ENCODE assay signal across 16 cellular contexts in genomic region chr5:149420509-149421371, GRCh38. TPM values are rescaled to one million over a fixed set of nuclear protein-coding genes. Genes with fewer than 3 reads are reported as not detected.
A peak's percentile ranks its signal among the peaks of the same experiment; 100 is the strongest.
DNase-seq lines count a peak whose midpoint lies in the region; ATAC-seq and TF ChIP-seq lines count a peak whose summit lies in the region.
"Had no signal": no experiment of that assay in that cellular context is flagged by ENCODE, and none has a peak within 500 bp of the region (broad histone marks: within the 10 kb centered on the region; RNA-seq: fewer than 3 reads in every experiment).

No MANE protein-coding gene starts in this region.

- no peak overlapping the region for H3K4me3 Mint-ChIP-seq in MCF 10A (ENCODE audit: unreplicated experiment)
- H3K4me3 Mint-ChIP-seq: activated naive CD4-positive, alpha-beta T cell treated with anti-CD3 and anti-CD28 coated beads for 36 hours had no signal

- intact Hi-C loops in breast epithelium (cut with DNase I; ENCODE audit: low total_unique reads) = loop anchor here (10.0 kb wide), 1 partner anchor 46 kb away; the partner anchor contains the start of gene IL17B
- intact Hi-C loops in MCF 10A (cut with micrococcal nuclease) = no loop called here
- intact Hi-C loops in vagina (cut with DNase I) = no loop called here

- H3K27ac ChIP-seq in breast epithelium (peak overlapping the region; percentile 72 to 92), osteoblast (ENCODE audit: low read depth, low read length) (peak overlapping the region; percentile 67), vagina (peak overlapping the region; percentile 84)

- peaks cover 0 to 26% of the 10 kb centered on the region in 2 donors for H3K4me1 ChIP-seq in breast epithelium
- H3K4me1 ChIP-seq in osteoblast (ENCODE audit: insufficient read depth, low read length) = peaks cover 79% of the 10 kb centered on the region
- peaks cover 85% of the 10 kb centered on the region for H3K4me1 ChIP-seq in vagina

- TF ChIP-seq CTCF in breast epithelium (IDR thresholded peaks at IDR 0.05) = no peak
- TF ChIP-seq CTCF in MCF 10A (IDR thresholded peaks at IDR 0.05; ENCODE audit: unreplicated experiment) = no peak
- no peak for TF ChIP-seq CTCF in fibroblast of mammary gland (conservative IDR thresholded peaks at IDR 0.05; ENCODE audit: control insufficient read depth, insufficient read depth, low read depth, low read length)
- TF ChIP-seq CTCF in osteoblast (IDR thresholded peaks at IDR 0.05; ENCODE audit: extremely low read depth, low read depth, low read length) = no peak
- no peak for TF ChIP-seq CTCF in vagina (IDR thresholded peaks at IDR 0.05)

- ATAC-seq in GM19324 (IDR thresholded peaks at IDR 0.05; ENCODE audit: low FRiP score, unreplicated experiment) = no peak
- ATAC-seq in HG02798 (IDR thresholded peaks at IDR 0.05; ENCODE audit: poor library complexity, unreplicated experiment) = no peak
- ATAC-seq: HCT116 had no signal

- H3K4me1 Mint-ChIP-seq in MCF 10A (ENCODE audit: insufficient read depth, unreplicated experiment) = no peaks in the 10 kb centered on the region

- H4K20me1 ChIP-seq in osteoblast (ENCODE audit: insufficient read depth, low read length) = peaks cover 69% of the 10 kb centered on the region

- H3K36me3 Mint-ChIP-seq in MCF 10A (ENCODE audit: insufficient read depth, unreplicated experiment) = no peaks in the 10 kb centered on the region

- BruUV-seq in MCF 10A (replicated peaks; lab: Mats Ljungman, UMichigan) = no TSS peak

- peaks cover 18% of the 10 kb centered on the region for H3K27me3 Mint-ChIP-seq in MCF 10A (ENCODE audit: insufficient read depth, unreplicated experiment)

- no peak overlapping the region for H2AFZ ChIP-seq in osteoblast (ENCODE audit: low read length)

- H3K9me3 Mint-ChIP-seq in MCF 10A (ENCODE audit: unreplicated experiment) = no peaks in the 10 kb centered on the region
- H3K9me3 Mint-ChIP-seq: activated naive CD4-positive, alpha-beta T cell treated with anti-CD3 and anti-CD28 coated beads for 36 hours had no signal

- no peak overlapping the region for H3K27ac Mint-ChIP-seq in MCF 10A (ENCODE audit: low read depth, unreplicated experiment)
- H3K27ac Mint-ChIP-seq: activated naive CD4-positive, alpha-beta T cell treated with anti-CD3 and anti-CD28 coated beads for 36 hours had no signal

- no peaks in the 10 kb centered on the region for H3K9me3 ChIP-seq in breast epithelium
- no peaks in the 10 kb centered on the region for H3K9me3 ChIP-seq in osteoblast (ENCODE audit: low read depth, low read length)
- no peaks in the 10 kb centered on the region for H3K9me3 ChIP-seq in vagina

- H3K27me3 ChIP-seq in breast epithelium (no peaks in the 10 kb centered on the region), osteoblast (ENCODE audit: insufficient read depth, low read length) (no peaks in the 10 kb centered on the region), vagina (no peaks in the 10 kb centered on the region)

- H3K36me3 ChIP-seq in breast epithelium (no peaks in the 10 kb centered on the region), osteoblast (ENCODE audit: insufficient read depth, low read length) (peaks cover 97% of the 10 kb centered on the region), vagina (peaks cover 0 to 20% of the 10 kb centered on the region in 2 donors)

- H3K4me3 ChIP-seq in breast epithelium (peak overlapping the region in 1 of 3 donors; percentile 22), fibroblast of mammary gland (ENCODE audit: control insufficient read depth, low read depth, low read length) (no peak overlapping the region), osteoblast (ENCODE audit: insufficient read depth, low read length) (no peak overlapping the region), vagina (peak overlapping the region in 1 of 2 donors; percentile 18)

- POLR2A ChIA-PET in MCF 10A (lab: Yijun Ruan, JAX) = interaction anchor here (0.6 to 0.9 kb wide), 2 partner anchors 131 to 198 kb away, joined by 4 to 5 read pairs; partner anchors contain the start of gene CSNK1A1

- DNase-seq in breast epithelium (ENCODE audit: low spot score in 2 of 2) = no peak
- no peak for DNase-seq in MCF 10A (ENCODE audit: unreplicated experiment)
- DNase-seq in fibroblast of mammary gland (ENCODE audit: low read depth) = peak; percentile 96
- peak; percentile 54 for DNase-seq in osteoblast (ENCODE audit: insufficient read length, low spot score, missing footprints)
- no peak for DNase-seq in vagina (ENCODE audit: extremely low spot score in 2 of 2)
- DNase-seq in DMS53 treated with DMSO at 0.1 percent for 48 hours (lab: John Stamatoyannopoulos, UW; ENCODE audit: unreplicated experiment) = no peak
- DNase-seq: activated naive CD4-positive, alpha-beta T cell treated with anti-CD3 and anti-CD28 coated beads for 36 hours; GDM1 had no signal

- no peak overlapping the region for H3K4me2 ChIP-seq in osteoblast (ENCODE audit: insufficient read depth, low read length)

- CTCF ChIA-PET in MCF 10A (lab: Yijun Ruan, JAX) = interaction anchor here (0.8 to 8.5 kb wide), 10 partner anchors 8 to 162 kb away, joined by 3 to 81 read pairs (median 6); no protein-coding TSS in a partner anchor

- peaks cover 63% of the 10 kb centered on the region for H3K79me2 ChIP-seq in osteoblast (ENCODE audit: insufficient read depth, low read length)

- TF ChIP-seq POLR2A in breast epithelium (IDR thresholded peaks at IDR 0.05) (no peak), vagina (IDR thresholded peaks at IDR 0.05) (no peak)

RNA-seq across cellular contexts. Expression of gene IL17B, which starts 41.6 kb away (rescaled TPM):
- 1 to 10 TPM in 2 of 3 donors, under 1 TPM in 1; 0.64 to 5.6 (median 5.4) TPM for total RNA-seq in breast epithelium
- total RNA-seq in MCF 10A (2022) = not detected in 2 replicates
- 0.29 TPM in 1 of 2 replicates, not detected in the other for total RNA-seq in osteoblast
- 2.7 TPM for total RNA-seq in vagina
- total RNA-seq: A172; activated naive CD4-positive, alpha-beta T cell treated with anti-CD3 and anti-CD28 coated beads for 36 hours; kidney epithelial cell; M059J; NCI-H460; renal cortical epithelial cell had no signal

Comparison
In these comparisons a context has a peak if more than half of its experiments do, and no peak if none do; other contexts are left out.
1. DNase-seq: peak in fibroblast of mammary gland (single experiment) and osteoblast (single experiment); none in breast epithelium (0 of 2), MCF 10A (single experiment), vagina (0 of 2) and DMS53 treated with DMSO at 0.1 percent for 48 hours (single experiment).
2. Peak in every context shown above with its lines, with median percentiles within 50 percentile points of each other: H3K27ac ChIP-seq.